26 cellular contexts compared by ENCODE assay signal in the genomic region with DNA sequence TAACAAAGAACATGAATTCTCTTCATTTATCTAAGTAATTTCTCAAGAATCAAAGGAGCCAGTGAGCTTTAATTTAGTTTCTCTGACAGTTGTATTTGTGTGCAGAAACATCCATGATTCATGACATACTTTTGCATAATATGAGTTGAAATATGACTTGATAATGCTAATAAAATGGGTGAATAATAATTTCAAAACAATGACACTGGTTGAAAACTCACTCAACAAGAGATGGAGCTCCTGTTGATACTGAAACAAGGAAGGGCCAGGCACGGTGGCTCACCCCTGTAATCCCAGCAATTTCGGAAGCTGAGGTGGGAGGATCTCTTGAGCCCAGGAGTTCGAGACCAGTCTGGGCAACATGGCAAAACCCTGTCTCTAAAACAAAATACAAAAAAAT.
A peak's percentile ranks its signal among the peaks of the same experiment; 100 is the strongest.
DNase-seq lines count a peak whose midpoint lies in the region; ATAC-seq, FAIRE-seq and TF ChIP-seq lines count a peak whose summit lies in the region.
"Had no signal": no experiment of that assay in that cellular context is flagged by ENCODE, and none has a peak within 500 bp of the region (broad histone marks: within the 10 kb centered on the region; RNA-seq: fewer than 3 reads in every experiment).

No MANE protein-coding gene starts in this region.

- no peaks in the 10 kb centered on the region for H3K36me3 ChIP-seq in MG63
- no peaks in the 10 kb centered on the region for H3K36me3 ChIP-seq in bronchial epithelial cell (ENCODE audit: control insufficient read depth, insufficient read depth, low read length)
- H3K36me3 ChIP-seq in parathyroid adenoma (ENCODE audit: control insufficient read depth, insufficient read depth, low read length), result no peaks in the 10 kb centered on the region
- H3K36me3 ChIP-seq in thyroid gland, result no peaks in the 10 kb centered on the region
- H3K36me3 ChIP-seq: BLaER1 treated with 17β-estradiol and CSF1 and Interleukin-3, amounts not matched to agents 10 nM and 100 nM; HAP-1 had no signal

- no peak for TF ChIP-seq CTCF in bronchial epithelial cell (IDR thresholded peaks at IDR 0.05; ENCODE audit: insufficient read depth, low read length, severe bottlenecking)
- no peak for TF ChIP-seq CTCF in parathyroid adenoma (IDR thresholded peaks at IDR 0.05)
- TF ChIP-seq CTCF in thyroid gland (IDR thresholded peaks at IDR 0.05), result no peak

- no peak overlapping the region for H3K9ac ChIP-seq in parathyroid adenoma
- H3K9ac ChIP-seq: BLaER1 treated with 17β-estradiol and CSF1 and Interleukin-3, amounts not matched to agents 10 nM and 100 nM had no signal

- H3K4me1 ChIP-seq in parathyroid adenoma (peaks cover 13% of the 10 kb centered on the region), thyroid gland (peaks cover 18 to 22% of the 10 kb centered on the region in 2 donors), right cardiac atrium (ENCODE audit: control insufficient read depth, insufficient read depth, low read length) (peaks cover 1% of the 10 kb centered on the region)
- H3K4me1 ChIP-seq: A549; BLaER1 treated with 17β-estradiol and CSF1 and Interleukin-3, amounts not matched to agents 10 nM and 100 nM; HAP-1 had no signal

- ATAC-seq in HG02759 (IDR thresholded peaks at IDR 0.05; ENCODE audit: unreplicated experiment), result no peak
- no peak for ATAC-seq in GM21367 (IDR thresholded peaks at IDR 0.05; ENCODE audit: unreplicated experiment)
- ATAC-seq in right cardiac atrium, result no peak
- ATAC-seq: GM23338, Panc1 had no signal

- no peak overlapping the region for H3K4me2 ChIP-seq in parathyroid adenoma (ENCODE audit: low read length)
- H3K4me2 ChIP-seq: A549; BLaER1 treated with 17β-estradiol and CSF1 and Interleukin-3, amounts not matched to agents 10 nM and 100 nM; GM23338 had no signal

- no peaks in the 10 kb centered on the region for H3K79me2 ChIP-seq in parathyroid adenoma

- peak overlapping the region; percentile 45 for H2AFZ ChIP-seq in parathyroid adenoma
- H2AFZ ChIP-seq: GM23338 had no signal

- H3K27me3 ChIP-seq in MG63 (no peaks in the 10 kb centered on the region), bronchial epithelial cell (ENCODE audit: control insufficient read depth, insufficient read depth, low read length) (no peaks in the 10 kb centered on the region), parathyroid adenoma (ENCODE audit: control insufficient read depth, insufficient read depth, low read length) (no peaks in the 10 kb centered on the region), thyroid gland (no peaks in the 10 kb centered on the region), right cardiac atrium (ENCODE audit: control insufficient read depth, insufficient read depth) (no peaks in the 10 kb centered on the region)
- H3K27me3 ChIP-seq: BLaER1 treated with 17β-estradiol and CSF1 and Interleukin-3, amounts not matched to agents 10 nM and 100 nM had no signal

- no peak for FAIRE-seq in bronchial epithelial cell (lab: Jason Lieb, UNC)
- FAIRE-seq: A549, D721Med had no signal

- H3K4me3 ChIP-seq in MG63 (no peak overlapping the region), bronchial epithelial cell (ENCODE audit: low read depth, low read length) (no peak overlapping the region), parathyroid adenoma (ENCODE audit: low read depth, low read length) (no peak overlapping the region), thyroid gland (replicated peaks in 1 of 3) (no peak overlapping the region), right cardiac atrium (ENCODE audit: low read length) (no peak overlapping the region)
- H3K4me3 ChIP-seq: A549; BLaER1 treated with 17β-estradiol and CSF1 and Interleukin-3, amounts not matched to agents 10 nM and 100 nM; GM23338; HAP-1; SK-N-MC had no signal

- 87 to 97% methylated on average over 3 of the region's 3 CpGs for WGBS in thyroid gland, 2 donors
- WGBS in right cardiac atrium, result 82% methylated on average over 3 of the region's 3 CpGs

- DNase-seq in MG63 (peak; percentile 50), bronchial epithelial cell (ENCODE audit: low read depth) (peak; percentile 5), thyroid gland (no peak), right cardiac atrium (no peak)
- DNase-seq: AML-193; CD4-positive, alpha-beta T cell; NCI-H1092 treated with DMSO at 0.1 percent for 48 hours; NCI-H1436; NCI-H187; NCI-H2081 treated with DMSO at 0.1 percent for 48 hours; NCI-H2171; NCI-H226; NCI-H69; SIG-M5 had no signal

- peak overlapping the region; percentile 76 for H3K27ac ChIP-seq in parathyroid adenoma
- peak overlapping the region; percentile 29 to 76 (median 72) for H3K27ac ChIP-seq in thyroid gland
- no peak overlapping the region for H3K27ac ChIP-seq in right cardiac atrium (ENCODE audit: low read length)
- H3K27ac ChIP-seq: A549; BLaER1 treated with 17β-estradiol and CSF1 and Interleukin-3, amounts not matched to agents 10 nM and 100 nM; HL-60; RWPE1; SK-N-MC had no signal

- H3K9me3 ChIP-seq in MG63 (no peaks in the 10 kb centered on the region), parathyroid adenoma (ENCODE audit: control insufficient read depth, low read length) (no peaks in the 10 kb centered on the region), thyroid gland (no peaks in the 10 kb centered on the region), right cardiac atrium (ENCODE audit: control insufficient read depth, low read length) (no peaks in the 10 kb centered on the region)
- H3K9me3 ChIP-seq: A549, HAP-1 had no signal

- no peak for TF ChIP-seq POLR2A in thyroid gland (IDR thresholded peaks at IDR 0.05)

- intact Hi-C loops in thyroid gland (cut with DNase I) (loop anchor here (10.0 kb wide), 1 partner anchor 583 kb away; no protein-coding TSS in a partner anchor), right cardiac atrium (cut with DNase I) (loop anchor here in 3 of 4 donors (10.0 kb wide), 2 partner anchors 583 to 1063 kb away; no protein-coding TSS in a partner anchor)

Comparison
In these comparisons a context has a peak if more than half of its experiments do, and no peak if none do; other contexts are left out.
1. DNase-seq: peak in MG63 (single experiment) and bronchial epithelial cell (single experiment); none in thyroid gland (0 of 2) and right cardiac atrium (0 of 3).